33 cellular contexts compared by ENCODE assay signal in genomic region chr1:3061566-3061965, GRCh38. TPM values are rescaled to one million over a fixed set of nuclear protein-coding genes. Genes with fewer than 3 reads are reported as not detected.
"Had no signal": no experiment of that assay in that cellular context is flagged by ENCODE, and none has a peak within 500 bp of the region (broad histone marks: within the 10 kb centered on the region; RNA-seq: fewer than 3 reads in every experiment).

No MANE protein-coding gene starts in this region.

- H3K27me3 ChIP-seq: body of pancreas, pancreas had no signal

- H3K36me3 Mint-ChIP-seq: activated naive CD8-positive, alpha-beta T cell treated with anti-CD3 and anti-CD28 coated beads for 36 hours; naive B cell had no signal

- H3K4me1 ChIP-seq: psoas muscle had no signal

- DNase-seq: activated CD4-positive, alpha-beta memory T cell treated with anti-CD3 and anti-CD28 coated beads, Interleukin-2, amount 10 ng/mL, durations not matched to agents 7 days and 5 days; activated CD4-positive, alpha-beta T cell treated with anti-CD3 and anti-CD28 coated beads for 1 hour; activated CD4-positive, alpha-beta T cell treated with anti-CD3 and anti-CD28 coated beads, Interleukin-2, amount 10 ng/mL, durations not matched to agents 7 days and 5 days; activated CD8-positive, alpha-beta memory T cell treated with anti-CD3 and anti-CD28 coated beads, Interleukin-2, amount 50 U/mL, for 48 hours; activated naive CD4-positive, alpha-beta T cell; activated naive CD8-positive, alpha-beta T cell treated with anti-CD3 and anti-CD28 coated beads for 36 hours; activated T-cell treated with anti-CD3 and anti-CD28 coated beads, Interleukin-2, amount 50 U/mL, for 72 hours; body of pancreas; cerebellar nuclear complex; cortex of kidney; hypothalamus; kidney glomerular epithelial cell; naive B cell; psoas muscle; stimulated activated CD4-positive, alpha-beta T cell treated with anti-CD3 and anti-CD28 coated beads, Interleukin-4, amount 100 ng/mL, for 1 hour; stimulated activated naive CD8-positive, alpha-beta T cell treated with anti-CD3 and anti-CD28 coated beads, Interleukin-15, Interleukin-2, amounts not matched to agents 100 U/mL and 50 U/mL, for 24 hours; T-helper 2 cell had no signal

- H3K4me3 Mint-ChIP-seq: activated CD4-positive, alpha-beta memory T cell treated with anti-CD3 and anti-CD28 coated beads, Interleukin-2, amount 10 ng/mL, durations not matched to agents 7 days and 5 days; activated CD4-positive, alpha-beta T cell treated with anti-CD3 and anti-CD28 coated beads, Interleukin-2, amount 10 ng/mL, durations not matched to agents 7 days and 5 days; activated naive CD8-positive, alpha-beta T cell treated with anti-CD3 and anti-CD28 coated beads for 36 hours; activated T-cell treated with anti-CD3 and anti-CD28 coated beads, Interleukin-2, amount 50 U/mL, for 72 hours; naive B cell; nephron progenitor cell had no signal

- H3K9me3 ChIP-seq: adrenal gland, body of pancreas, left lung, pancreas, psoas muscle, right atrium auricular region, thoracic aorta, upper lobe of left lung had no signal

- ATAC-seq: gastroesophageal sphincter; left lung; psoas muscle; SK-N-SH treated with all-trans-retinoic acid at 6 μM for 48 hours; stimulated activated naive CD8-positive, alpha-beta T cell treated with anti-CD3 and anti-CD28 coated beads, Interleukin-15, Interleukin-2, amounts not matched to agents 100 U/mL and 50 U/mL, for 24 hours had no signal

- H3K27ac ChIP-seq: adrenal gland, body of pancreas, gastroesophageal sphincter, left lung, pancreas, psoas muscle, right atrium auricular region, upper lobe of left lung had no signal

- H3K4me3 ChIP-seq: adrenal gland, body of pancreas, gastroesophageal sphincter, left lung, pancreas, psoas muscle, right atrium auricular region, thoracic aorta, upper lobe of left lung had no signal

- H3K9me3 Mint-ChIP-seq: activated CD4-positive, alpha-beta memory T cell treated with anti-CD3 and anti-CD28 coated beads, Interleukin-2, amount 10 ng/mL, durations not matched to agents 7 days and 5 days; activated CD4-positive, alpha-beta T cell treated with anti-CD3 and anti-CD28 coated beads, Interleukin-2, amount 10 ng/mL, durations not matched to agents 7 days and 5 days; activated naive CD8-positive, alpha-beta T cell treated with anti-CD3 and anti-CD28 coated beads for 36 hours; activated T-cell treated with anti-CD3 and anti-CD28 coated beads, Interleukin-2, amount 50 U/mL, for 72 hours had no signal

- H3K4me1 Mint-ChIP-seq: activated CD4-positive, alpha-beta memory T cell treated with anti-CD3 and anti-CD28 coated beads, Interleukin-2, amount 10 ng/mL, durations not matched to agents 7 days and 5 days; activated CD4-positive, alpha-beta T cell treated with anti-CD3 and anti-CD28 coated beads, Interleukin-2, amount 10 ng/mL, durations not matched to agents 7 days and 5 days; activated naive CD8-positive, alpha-beta T cell treated with anti-CD3 and anti-CD28 coated beads for 36 hours; naive B cell had no signal

- H3K36me3 ChIP-seq: adrenal gland, gastroesophageal sphincter, left lung, pancreas, right atrium auricular region, upper lobe of left lung had no signal

- H3K27ac Mint-ChIP-seq: activated CD4-positive, alpha-beta memory T cell treated with anti-CD3 and anti-CD28 coated beads, Interleukin-2, amount 10 ng/mL, durations not matched to agents 7 days and 5 days; activated CD4-positive, alpha-beta T cell treated with anti-CD3 and anti-CD28 coated beads, Interleukin-2, amount 10 ng/mL, durations not matched to agents 7 days and 5 days; activated naive CD8-positive, alpha-beta T cell treated with anti-CD3 and anti-CD28 coated beads for 36 hours; activated T-cell treated with anti-CD3 and anti-CD28 coated beads, Interleukin-2, amount 50 U/mL, for 72 hours; naive B cell; nephron progenitor cell had no signal

RNA-seq across cellular contexts. Expression of gene PRDM16, which starts 7.4 kb away (rescaled TPM):
- total RNA-seq: endothelial cell of umbilical vein, lung microvascular endothelial cell had no signal

RNA-seq across cellular contexts. Expression of gene ACTRT2, which starts 40.3 kb away (rescaled TPM):
- total RNA-seq: activated CD4-positive, alpha-beta memory T cell treated with anti-CD3 and anti-CD28 coated beads, Interleukin-2, amount 10 ng/mL, durations not matched to agents 7 days and 5 days; activated CD4-positive, alpha-beta T cell treated with anti-CD3 and anti-CD28 coated beads, Interleukin-2, amount 10 ng/mL, durations not matched to agents 7 days and 5 days; activated naive CD8-positive, alpha-beta T cell treated with anti-CD3 and anti-CD28 coated beads for 36 hours; activated T-cell treated with anti-CD3 and anti-CD28 coated beads, Interleukin-2, amount 50 U/mL, for 72 hours; adrenal gland; aorta; body of pancreas; endothelial cell of umbilical vein; fibroblast of lung; fibroblast of villous mesenchyme; gastroesophageal sphincter; left lung; lung microvascular endothelial cell; pancreas; psoas muscle; right atrium auricular region; skeletal muscle tissue; subcutaneous adipose tissue; thoracic aorta; upper lobe of left lung had no signal
